Comparison of ENCODE assay signal across 9 cellular contexts in genomic region chr10:22630229-22631174, GRCh38.
DNase-seq lines count a peak whose midpoint lies in the region; ATAC-seq and TF ChIP-seq lines count a peak whose summit lies in the region.
"Had no signal": no experiment of that assay in that cellular context is flagged by ENCODE, and none has a peak within 500 bp of the region (broad histone marks: within the 10 kb centered on the region; RNA-seq: fewer than 3 reads in every experiment).

No MANE protein-coding gene starts in this region.

- peaks cover 0 to 23% of the 10 kb centered on the region in 2 donors for H3K4me1 ChIP-seq in right atrium auricular region
- peaks cover 44% of the 10 kb centered on the region for H3K4me1 ChIP-seq in OCI-LY3 (ENCODE audit: low read length)
- peaks cover 0 to 3% of the 10 kb centered on the region in 2 donors for H3K4me1 ChIP-seq in mucosa of rectum (ENCODE audit: control insufficient read depth in 2 of 2, insufficient read depth in 2 of 2, low read length in 2 of 2)

- H4K20me1 ChIP-seq in OCI-LY3 (ENCODE audit: insufficient read depth, low read length): peaks cover 14% of the 10 kb centered on the region; the same call in 1 of the 2 replicates

- no peaks in the 10 kb centered on the region for H3K36me3 ChIP-seq in right atrium auricular region
- peaks cover 6% of the 10 kb centered on the region for H3K36me3 ChIP-seq in OCI-LY3 (replicated peaks; ENCODE audit: low read depth, low read length)
- no peaks in the 10 kb centered on the region for H3K36me3 ChIP-seq in mucosa of rectum (ENCODE audit: control insufficient read depth in 2 of 2, insufficient read depth in 2 of 2, low read length in 2 of 2)
- H3K36me3 ChIP-seq: thoracic aorta had no signal

- H3K4me2 ChIP-seq in OCI-LY3 (ENCODE audit: low read length): peak overlapping the region; percentile 95

- ATAC-seq in Right ventricle myocardium superior (ENCODE audit: poor library complexity): peak; percentile 56
- peak; percentile 85 for ATAC-seq in HG02852 (IDR thresholded peaks at IDR 0.05; ENCODE audit: unreplicated experiment)

- peak overlapping the region in 1 of 2 donors; percentile 26 for H3K27ac ChIP-seq in right atrium auricular region
- H3K27ac ChIP-seq in OCI-LY3 (ENCODE audit: low read length): peak overlapping the region; percentile 81
- H3K27ac ChIP-seq in cingulate gyrus (ENCODE audit: low read depth, low read length): peak overlapping the region; percentile 90
- H3K27ac ChIP-seq in mucosa of rectum (ENCODE audit: low read depth in 2 of 2, low read length in 2 of 2): peak overlapping the region; percentile 64 to 73

- TF ChIP-seq CTCF in right atrium auricular region (IDR thresholded peaks at IDR 0.05) (no peak), OCI-LY3 (IDR thresholded peaks at IDR 0.05; ENCODE audit: low read depth, low read length) (no peak)

- intact Hi-C loops in Right ventricle myocardium superior (cut with DNase I): no loop called here

- H3K4me3 ChIP-seq in right atrium auricular region: no peak overlapping the region
- peak overlapping the region; percentile 74 for H3K4me3 ChIP-seq in OCI-LY3 (ENCODE audit: low read length)
- H3K4me3 ChIP-seq in mucosa of rectum (ENCODE audit: low read length in 2 of 2): peak overlapping the region in 1 of 2 donors; percentile 53
- H3K4me3 ChIP-seq: thoracic aorta had no signal

- no peak overlapping the region for H2AFZ ChIP-seq in OCI-LY3 (ENCODE audit: low read depth, low read length)

- H3K27me3 ChIP-seq in right atrium auricular region: no peaks in the 10 kb centered on the region
- no peaks in the 10 kb centered on the region for H3K27me3 ChIP-seq in OCI-LY3 (ENCODE audit: low read depth, low read length)
- no peaks in the 10 kb centered on the region for H3K27me3 ChIP-seq in mucosa of rectum (ENCODE audit: control insufficient read depth in 2 of 2, insufficient read depth in 2 of 2, low read length in 2 of 2)

- no peaks in the 10 kb centered on the region for H3K9me3 ChIP-seq in right atrium auricular region
- H3K9me3 ChIP-seq in OCI-LY3 (ENCODE audit: insufficient read depth, low read length): no peaks in the 10 kb centered on the region
- H3K9me3 ChIP-seq in mucosa of rectum (ENCODE audit: control insufficient read depth in 2 of 2, low read length in 2 of 2): no peaks in the 10 kb centered on the region
- H3K9me3 ChIP-seq: thoracic aorta had no signal

- DNase-seq in Right ventricle myocardium superior (no peak), right atrium auricular region (ENCODE audit: low spot score) (no peak), mesenteric fat pad (ENCODE audit: low spot score) (no peak), NCI-H187 (lab: John Stamatoyannopoulos, UW) (no peak)

- H3K9ac ChIP-seq in OCI-LY3 (ENCODE audit: low read length) (peak overlapping the region; percentile 52), mucosa of rectum (ENCODE audit: low read depth in 1 of 2, low read length in 2 of 2) (peak overlapping the region in 1 of 2 donors; percentile 42)

- peaks cover 72% of the 10 kb centered on the region for H3K79me2 ChIP-seq in OCI-LY3 (ENCODE audit: low read length)
